ENCODE assay signal across 1 cellular context in the genomic region with DNA sequence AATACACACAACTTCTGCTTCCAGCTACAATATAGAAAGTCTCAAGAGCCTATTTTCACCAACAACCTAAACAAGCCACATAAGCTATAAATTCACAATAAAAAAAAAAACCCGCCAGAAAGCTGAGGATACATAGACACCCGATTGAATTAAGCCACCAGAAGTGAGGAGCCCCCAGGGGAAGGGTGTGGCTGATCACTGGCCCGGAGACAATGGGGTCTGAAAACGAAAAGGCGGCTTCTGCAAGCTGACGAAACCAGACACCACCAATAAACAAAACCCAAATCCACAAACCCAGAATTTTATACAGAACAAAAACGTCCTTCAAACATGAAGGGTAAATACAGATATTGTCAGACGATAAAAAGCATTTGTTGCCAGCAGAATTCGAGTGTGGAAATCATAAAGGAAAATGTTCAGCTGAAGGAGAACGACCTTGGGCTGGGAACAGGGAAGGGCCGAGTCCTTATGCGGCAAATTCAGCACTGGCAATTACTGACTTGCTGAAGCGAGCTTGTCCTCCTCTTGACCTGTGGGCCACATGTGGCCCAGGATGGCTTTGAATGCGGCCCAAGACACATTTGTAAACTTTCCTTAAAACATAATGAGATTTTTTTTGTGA.
TF ChIP-seq lines count a peak whose summit lies in the region.

No MANE protein-coding gene starts in this region.

TF ChIP-seq in HepG2, 621 proteins besides CTCF, POLR2A, EP300 and RAD21:
- no peak for TF ChIP-seq KLF15 (CRISPR knock-in tag; IDR thresholded peaks at IDR 0.05; ENCODE audit: borderline replicate concordance)
TF ChIP-seq in HepG2: peak in this region for 0.
